Comparison of ENCODE assay signal across 13 cellular contexts in the genomic region with DNA sequence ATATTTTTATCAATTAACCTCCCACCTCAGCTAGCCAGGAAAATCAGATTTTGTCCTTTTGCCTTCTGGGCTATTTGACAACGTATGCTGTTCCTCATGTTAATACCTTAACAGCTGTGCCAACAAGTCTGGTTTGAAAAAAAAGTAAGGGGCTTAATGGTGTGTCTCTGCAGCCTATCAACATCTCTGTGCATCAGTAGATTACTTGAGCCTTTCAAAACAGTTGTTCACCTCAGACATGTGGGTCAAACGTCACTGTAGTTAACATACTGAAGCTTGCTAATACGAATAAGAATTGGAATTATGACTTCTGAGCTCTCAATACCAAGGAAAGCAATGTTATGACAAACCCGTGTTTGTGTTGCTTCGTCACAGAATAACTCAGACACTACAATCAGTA. TPM values are rescaled to one million over a fixed set of nuclear protein-coding genes. Genes with fewer than 3 reads are reported as not detected.
A peak's percentile ranks its signal among the peaks of the same experiment; 100 is the strongest.
DNase-seq lines count a peak whose midpoint lies in the region; ATAC-seq, FAIRE-seq and TF ChIP-seq lines count a peak whose summit lies in the region.
"Had no signal": no experiment of that assay in that cellular context is flagged by ENCODE, and none has a peak within 500 bp of the region (broad histone marks: within the 10 kb centered on the region; RNA-seq: fewer than 3 reads in every experiment).

No MANE protein-coding gene starts in this region.

- no peaks in the 10 kb centered on the region for H3K9me2 ChIP-seq in Karpas-422 (replicated peaks; ENCODE audit: insufficient read depth, low read length)

- H3K4me2 ChIP-seq in Karpas-422 (ENCODE audit: low read depth, low read length, poor library complexity, severe bottlenecking), result peak overlapping the region; percentile 61

- H3K27me3 ChIP-seq in Karpas-422 (ENCODE audit: low read length) (no peaks in the 10 kb centered on the region), SJCRH30 (no peaks in the 10 kb centered on the region)

- H3K9ac ChIP-seq in Karpas-422 (ENCODE audit: low read length), result no peak overlapping the region
- no peak overlapping the region for H3K9ac ChIP-seq in kidney (ENCODE audit: low read length in 2 of 2)

- TF ChIP-seq CTCF in kidney (IDR thresholded peaks at IDR 0.05; ENCODE audit: borderline replicate concordance, extremely low read depth, insufficient read depth), result no peak

- peak overlapping the region; percentile 29; the same call in 1 of the 2 replicates for H3K4me3 ChIP-seq in Karpas-422 (ENCODE audit: low read length)
- H3K4me3 ChIP-seq in SJCRH30, result peak overlapping the region; percentile 35
- peak overlapping the region in 1 of 2 donors; percentile 2 for H3K4me3 ChIP-seq in kidney (ENCODE audit: low read length in 2 of 2)
- H3K4me3 ChIP-seq: GM12878 had no signal

- intact Hi-C loops in kidney (cut with DNase I), result no loop called here

- no peaks in the 10 kb centered on the region for H3K27me3 Mint-ChIP-seq in naive B cell

- no peak for ATAC-seq in naive B cell (ENCODE audit: low read depth in 2 of 2)
- ATAC-seq: HCT116 had no signal

- H3K4me1 ChIP-seq in Karpas-422 (ENCODE audit: low read length) (peaks cover 64% of the 10 kb centered on the region), SJCRH30 (peaks cover 42% of the 10 kb centered on the region), kidney (ENCODE audit: control insufficient read depth in 1 of 2, insufficient read depth in 1 of 2, low read depth in 1 of 2, low read length in 2 of 2) (peaks cover 11 to 28% of the 10 kb centered on the region in 2 donors)

- no peaks in the 10 kb centered on the region for H4K20me1 ChIP-seq in Karpas-422 (ENCODE audit: insufficient read depth, low read depth, low read length)

- H3K36me3 ChIP-seq in Karpas-422 (ENCODE audit: insufficient read depth, low read length), result no peaks in the 10 kb centered on the region
- H3K36me3 ChIP-seq in SJCRH30, result no peaks in the 10 kb centered on the region
- H3K36me3 ChIP-seq in kidney (ENCODE audit: control insufficient read depth in 1 of 2, insufficient read depth in 2 of 2, low read length in 2 of 2), result no peaks in the 10 kb centered on the region

- peaks cover 59% of the 10 kb centered on the region for H3K79me2 ChIP-seq in Karpas-422 (ENCODE audit: low read length)

- no peaks in the 10 kb centered on the region for H3K36me3 Mint-ChIP-seq in naive B cell

- no peaks in the 10 kb centered on the region for H3K9me3 ChIP-seq in Karpas-422 (ENCODE audit: low read length)
- no peaks in the 10 kb centered on the region for H3K9me3 ChIP-seq in SJCRH30 (replicated peaks)
- no peaks in the 10 kb centered on the region for H3K9me3 ChIP-seq in kidney (ENCODE audit: control insufficient read depth in 1 of 2, low read length in 2 of 2)

- H3K27ac ChIP-seq in Karpas-422 (ENCODE audit: low read length) (peak overlapping the region; percentile 73), SJCRH30 (peak overlapping the region; percentile 66), kidney (ENCODE audit: low read depth in 2 of 2, low read length in 2 of 2) (no peak overlapping the region)

- DNase-seq in D341Med (ENCODE audit: low spot score), result peak; percentile 44
- DNase-seq in Karpas-422, result no peak
- DNase-seq in SJCRH30, result peak; percentile 68 to 90
- DNase-seq in naive B cell, result no peak
- DNase-seq in central memory CD4-positive, alpha-beta T cell, result no peak
- DNase-seq in nucleus accumbens (lab: John Stamatoyannopoulos, UW), result no peak
- no peak for DNase-seq in kidney
- DNase-seq: NCI-H1436 treated with DMSO at 0.1 percent for 48 hours, NCI-H510A, T-helper 1 cell had no signal

- no peak for FAIRE-seq in kidney (lab: Jason Lieb, UNC)
- FAIRE-seq: GM12878, HTR-8/SVneo had no signal

- no peaks in the 10 kb centered on the region for H3K9me3 Mint-ChIP-seq in naive B cell

- peaks cover 31 to 49% (median 43%) of the 10 kb centered on the region in 3 donors for H3K4me1 Mint-ChIP-seq in naive B cell

- peak overlapping the region in 4 of 6 donors; percentile 12 to 95 (median 34) for H3K27ac Mint-ChIP-seq in naive B cell

- H2AFZ ChIP-seq in Karpas-422 (ENCODE audit: low read length), result no peak overlapping the region

- peak overlapping the region in 2 of 8 donors; percentile 12 to 13 for H3K4me3 Mint-ChIP-seq in naive B cell

RNA-seq across cellular contexts. Expression of gene CEP57L1, which starts 23.0 kb away (rescaled TPM):
- total RNA-seq in Karpas-422 (2014; rRNA removed; shearing (Covaris generic); ENCODE audit: low replicate concordance), result 16.6 and 28.2 TPM in 2 replicates
- 28.1 and 29.4 TPM in 2 replicates for total RNA-seq in SJCRH30 (2014; rRNA removed; shearing (Covaris generic))
- polyA plus RNA-seq in naive B cell (ENCODE audit: low read depth in 6 of 6) (10 to 100 TPM in 2 of 6 donors, 1 to 10 TPM in 4; 6.7 to 14.3 (median 9.5) TPM), kidney (ENCODE audit: insufficient read depth, low read depth, low replicate concordance) (6.3 TPM)
- 10.6 TPM for total RNA-seq in kidney

RNA-seq across cellular contexts. Expression of gene SESN1, which starts 23.7 kb away (rescaled TPM):
- total RNA-seq in Karpas-422 (2014; rRNA removed; shearing (Covaris generic); ENCODE audit: low replicate concordance), result 1.3 and 1.9 TPM in 2 replicates
- total RNA-seq in SJCRH30 (2014; rRNA removed; shearing (Covaris generic)), result 19.7 and 23.7 TPM in 2 replicates
- 100 to 1,000 TPM in 2 of 6 donors, 10 to 100 TPM in 4; 28.4 to 148 (median 55.7) TPM for polyA plus RNA-seq in naive B cell (ENCODE audit: low read depth in 6 of 6)
- 26.0 TPM for total RNA-seq in kidney
- 14.8 TPM for polyA plus RNA-seq in kidney (ENCODE audit: insufficient read depth, low read depth, low replicate concordance)

Comparison
In these comparisons a context has a peak if more than half of its experiments do, and no peak if none do; other contexts are left out.
1. DNase-seq: peak in D341Med (single experiment) and SJCRH30 (2 of 2); none in Karpas-422 (single experiment), naive B cell (single experiment), central memory CD4-positive, alpha-beta T cell (single experiment), nucleus accumbens (0 of 56) and kidney (single experiment).
2. H3K27ac ChIP-seq: peak in Karpas-422 (single experiment) and SJCRH30 (single experiment); none in kidney (0 of 2).